ENCODE assay signal across 1 cellular context in the genomic region with DNA sequence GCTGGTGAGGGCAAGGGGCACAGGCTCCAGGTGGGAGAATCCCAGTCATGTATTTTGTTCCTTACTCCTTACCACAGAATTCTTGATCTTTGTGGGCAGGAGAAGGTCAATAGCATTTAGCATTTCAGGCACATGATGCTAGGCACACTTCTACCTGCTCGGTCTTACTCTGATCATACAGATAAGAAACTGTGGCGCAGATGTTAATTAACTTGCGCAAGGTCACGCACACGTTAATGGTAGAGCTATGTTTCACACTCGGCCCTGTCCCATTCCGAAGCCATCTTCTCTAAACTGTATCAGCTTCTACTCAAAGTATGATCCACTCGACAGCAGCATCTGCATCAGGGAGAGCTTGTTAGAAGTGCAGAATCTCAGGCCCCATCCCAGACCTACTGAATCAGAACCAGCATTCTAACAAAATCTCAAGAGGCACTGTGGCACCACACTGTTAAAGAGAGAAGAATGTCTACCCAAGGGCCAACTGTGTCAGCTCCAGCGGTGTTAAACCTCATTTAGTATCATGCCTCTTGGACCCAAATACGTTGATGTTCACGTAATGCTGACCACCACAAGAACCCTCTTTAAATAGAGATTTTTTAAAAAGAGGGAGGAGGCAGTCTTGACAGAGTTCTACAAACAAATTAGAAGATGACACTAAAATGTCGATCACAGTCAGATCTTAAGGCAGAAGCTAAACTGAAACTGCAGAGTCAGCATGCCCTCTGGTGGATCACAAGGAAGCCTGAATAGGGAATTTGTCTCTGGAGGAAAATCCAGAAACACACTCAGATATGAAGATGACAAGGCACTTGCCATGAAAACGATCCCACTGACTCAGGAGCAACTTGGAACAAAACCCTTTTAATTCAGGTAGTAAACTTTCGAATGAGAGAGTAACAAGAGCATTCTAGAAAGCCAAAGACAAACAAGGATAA.
TF ChIP-seq lines count a peak whose summit lies in the region.

No MANE protein-coding gene starts in this region.

TF ChIP-seq in A549, 52 proteins besides CTCF, POLR2A, EP300 and RAD21 (continued from another document):
- TF ChIP-seq, protein P1, sequence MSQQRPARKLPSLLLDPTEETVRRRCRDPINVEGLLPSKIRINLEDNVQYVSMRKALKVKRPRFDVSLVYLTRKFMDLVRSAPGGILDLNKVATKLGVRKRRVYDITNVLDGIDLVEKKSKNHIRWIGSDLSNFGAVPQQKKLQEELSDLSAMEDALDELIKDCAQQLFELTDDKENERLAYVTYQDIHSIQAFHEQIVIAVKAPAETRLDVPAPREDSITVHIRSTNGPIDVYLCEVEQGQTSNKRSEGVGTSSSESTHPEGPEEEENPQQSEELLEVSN (IDR thresholded peaks at IDR 0.05; ENCODE audit: borderline replicate concordance, low read depth) = no peak
